In genomic region chr3:115187149-115187757, GRCh38 we compare ENCODE assay signal across 13 cellular contexts. TPM values are rescaled to one million over a fixed set of nuclear protein-coding genes. Genes with fewer than 3 reads are reported as not detected.
DNase-seq lines count a peak whose midpoint lies in the region; ATAC-seq and TF ChIP-seq lines count a peak whose summit lies in the region.
"Had no signal": no experiment of that assay in that cellular context is flagged by ENCODE, and none has a peak within 500 bp of the region (broad histone marks: within the 10 kb centered on the region; RNA-seq: fewer than 3 reads in every experiment).

No MANE protein-coding gene starts in this region.

- H3K36me3 Mint-ChIP-seq in endodermal cell (ENCODE audit: low read depth), result peaks cover 5% of the 10 kb centered on the region

- DNase-seq in endodermal cell (no peak), smooth muscle cell (lab: John Stamatoyannopoulos, UW; ENCODE audit: unreplicated experiment) (no peak), UCSD-AML1 (lab: John Stamatoyannopoulos, UW; ENCODE audit: unreplicated experiment) (no peak), brain microvascular endothelial cell (no peak), HEK293T (ENCODE audit: extremely low spot score) (no peak)
- DNase-seq: DMS79, erythroblast, kidney, NCI-H748 treated with DMSO at 0.1 percent for 48 hours had no signal

- H3K27ac Mint-ChIP-seq in endodermal cell, result no peak overlapping the region
- H3K27ac Mint-ChIP-seq: activated naive CD8-positive, alpha-beta T cell had no signal

- H3K4me2 ChIP-seq in smooth muscle cell, result no peak overlapping the region

- no peaks in the 10 kb centered on the region for H3K36me3 ChIP-seq in endodermal cell (ENCODE audit: control insufficient read depth, insufficient read depth, low read length)
- no peaks in the 10 kb centered on the region for H3K36me3 ChIP-seq in smooth muscle cell (ENCODE audit: low read depth)
- H3K36me3 ChIP-seq in brain microvascular endothelial cell (replicated peaks), result no peaks in the 10 kb centered on the region

- H3K4me3 Mint-ChIP-seq in endodermal cell, result no peak overlapping the region
- H3K4me3 Mint-ChIP-seq: activated naive CD8-positive, alpha-beta T cell had no signal

- TF ChIP-seq CTCF in endodermal cell (conservative IDR thresholded peaks at IDR 0.05) (no peak), smooth muscle cell (IDR thresholded peaks at IDR 0.05; ENCODE audit: borderline replicate concordance, insufficient read depth, poor library complexity, severe bottlenecking) (no peak), brain microvascular endothelial cell (IDR thresholded peaks at IDR 0.05; ENCODE audit: low read depth, low read length, missing control alignments) (no peak)

- H3K4me1 ChIP-seq in endodermal cell (ENCODE audit: control insufficient read depth, insufficient read depth, low read length) (no peaks in the 10 kb centered on the region), smooth muscle cell (ENCODE audit: low read depth) (no peaks in the 10 kb centered on the region)

- H3K27me3 Mint-ChIP-seq in endodermal cell (ENCODE audit: insufficient read depth), result no peaks in the 10 kb centered on the region
- H3K27me3 Mint-ChIP-seq: activated naive CD8-positive, alpha-beta T cell had no signal

- H3K9me3 ChIP-seq in endodermal cell (ENCODE audit: control insufficient read depth, low read length) (peaks cover 71% of the 10 kb centered on the region), smooth muscle cell (replicated peaks; ENCODE audit: low read depth) (no peaks in the 10 kb centered on the region)

- H3K27me3 ChIP-seq in endodermal cell (ENCODE audit: control insufficient read depth, insufficient read depth, low read length, poor library complexity, severe bottlenecking) (no peaks in the 10 kb centered on the region), smooth muscle cell (ENCODE audit: low read depth) (no peaks in the 10 kb centered on the region), brain microvascular endothelial cell (replicated peaks) (no peaks in the 10 kb centered on the region)

- CTCF ChIA-PET in HEK293T (lab: Yijun Ruan, JAX), result no interaction called here

- peak overlapping the region; percentile 39 for H3K4me3 ChIP-seq in endodermal cell (ENCODE audit: low read length)
- no peak overlapping the region for H3K4me3 ChIP-seq in smooth muscle cell
- no peak overlapping the region for H3K4me3 ChIP-seq in brain microvascular endothelial cell (ENCODE audit: low read depth, low read length)

- no peak overlapping the region for H2AFZ ChIP-seq in smooth muscle cell (ENCODE audit: low read depth)

- in situ Hi-C loops in brain microvascular endothelial cell (cut with HindIII; ENCODE audit: low pct_ligation_motif_present, low sequenced_read_pairs), result no loop called here

- H3K9ac ChIP-seq in endodermal cell (ENCODE audit: extremely low read depth, low read length, poor library complexity, severe bottlenecking) (no peak overlapping the region), smooth muscle cell (ENCODE audit: low read depth) (no peak overlapping the region)

- H3K9me3 Mint-ChIP-seq in endodermal cell, result peaks cover 42% of the 10 kb centered on the region

- 92% methylated on average over 4 of the region's 4 CpGs; no CpG with 5 or more reads in 1 of the 2 experiments for WGBS in endodermal cell (ENCODE audit: insufficient coverage in 1 of 2, insufficient read length in 1 of 2), 2 experiments
- 85% methylated on average over 4 of the region's 4 CpGs for WGBS in smooth muscle cell (ENCODE audit: low lambda C conversion rate)

- POLR2A ChIA-PET in HEK293T (lab: Yijun Ruan, JAX), result no interaction called here

- ATAC-seq in GM18868 (IDR thresholded peaks at IDR 0.05; ENCODE audit: unreplicated experiment) (peak; percentile 100), GM21528 (IDR thresholded peaks at IDR 0.05; ENCODE audit: low FRiP score, unreplicated experiment) (peak; percentile 100), HG03175 (IDR thresholded peaks at IDR 0.05; ENCODE audit: unreplicated experiment) (peak; percentile 100)

- no peak overlapping the region for H3K27ac ChIP-seq in endodermal cell (ENCODE audit: low read depth, low read length)
- no peak overlapping the region for H3K27ac ChIP-seq in smooth muscle cell (ENCODE audit: low read depth)
- no peak overlapping the region for H3K27ac ChIP-seq in brain microvascular endothelial cell

- H4K20me1 ChIP-seq in smooth muscle cell (ENCODE audit: low read depth), result no peaks in the 10 kb centered on the region

- no peaks in the 10 kb centered on the region for H3F3A ChIP-seq in smooth muscle cell (ENCODE audit: low read depth)

- peaks cover 17% of the 10 kb centered on the region for H3K4me1 Mint-ChIP-seq in endodermal cell

- no peaks in the 10 kb centered on the region for H3K79me2 ChIP-seq in smooth muscle cell (ENCODE audit: low read depth)

TF ChIP-seq in HEK293T, 16 proteins besides CTCF, POLR2A, EP300 and RAD21:
- TF ChIP-seq FOXA1 (IDR thresholded peaks at IDR 0.05) (no peak), ARNT (IDR thresholded peaks at IDR 0.05) (no peak), ELF4 (IDR thresholded peaks at IDR 0.05) (no peak), PKNOX1 (IDR thresholded peaks at IDR 0.05) (no peak), FOXK2 (IDR thresholded peaks at IDR 0.05) (no peak), NFRKB (IDR thresholded peaks at IDR 0.05) (no peak), L3MBTL2 (conservative IDR thresholded peaks at IDR 0.05) (no peak), SUZ12 (IDR thresholded peaks at IDR 0.05) (no peak), ZNF384 (IDR thresholded peaks at IDR 0.05) (no peak), HDGF (IDR thresholded peaks at IDR 0.05; ENCODE audit: borderline replicate concordance) (no peak), FOXM1 (IDR thresholded peaks at IDR 0.05; ENCODE audit: borderline replicate concordance) (no peak), TARDBP (IDR thresholded peaks at IDR 0.05) (no peak), LEF1 (IDR thresholded peaks at IDR 0.05; ENCODE audit: borderline replicate concordance) (no peak)

RNA-seq across cellular contexts. Expression of gene ZBTB20, which starts 40.2 kb away (rescaled TPM):
- total RNA-seq in endodermal cell (1 to 10 TPM; 1.6 to 2.9 TPM), smooth muscle cell (5.4 and 6.8 TPM in 2 replicates)
- 4.8 TPM for polyA plus RNA-seq in endodermal cell (2013, experiment 1 of 2)
- polyA plus RNA-seq in endodermal cell (2013, experiment 2 of 2), result 6.8 TPM
- polyA plus RNA-seq in smooth muscle cell, result 4.9 and 5.8 TPM in 2 replicates
